In the genomic region with DNA sequence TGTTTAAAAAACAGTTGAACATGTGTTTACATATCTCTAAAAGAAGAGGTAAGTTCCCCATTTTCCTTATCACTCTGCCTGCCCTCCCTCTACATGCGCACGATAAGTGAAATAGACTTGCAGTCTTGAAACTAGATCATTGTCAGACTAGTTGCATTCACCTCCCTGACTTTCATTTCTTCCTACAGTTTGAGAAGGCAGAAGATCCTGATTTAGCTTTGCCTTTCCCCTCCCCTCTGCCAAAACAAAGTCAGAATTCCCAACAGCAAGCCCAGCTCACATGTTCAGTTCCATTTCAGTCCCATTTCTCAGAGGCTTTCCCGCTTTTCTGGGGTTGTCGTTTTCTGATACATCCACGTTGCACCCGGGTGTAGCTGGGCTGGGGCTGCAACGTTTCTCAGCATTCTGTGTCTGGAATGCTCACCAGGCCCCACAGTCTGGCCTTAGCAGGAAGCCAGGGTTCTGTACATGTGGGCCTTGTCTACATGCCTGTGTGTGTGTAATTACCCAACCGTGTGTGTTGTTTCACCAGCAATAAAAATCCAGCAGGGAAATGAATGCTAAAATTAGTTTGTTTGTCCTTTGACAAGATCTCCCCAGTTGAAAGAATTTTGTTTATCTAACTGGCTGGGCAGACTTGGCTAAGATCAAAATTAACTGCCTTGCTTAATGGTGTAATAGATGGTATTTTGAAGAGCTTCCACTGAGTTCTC, we compare ENCODE assay signal across 12 cellular contexts.
A peak's percentile ranks its signal among the peaks of the same experiment; 100 is the strongest.
DNase-seq lines count a peak whose midpoint lies in the region; ATAC-seq and TF ChIP-seq lines count a peak whose summit lies in the region.
"Had no signal": no experiment of that assay in that cellular context is flagged by ENCODE, and none has a peak within 500 bp of the region (broad histone marks: within the 10 kb centered on the region; RNA-seq: fewer than 3 reads in every experiment).

No MANE protein-coding gene starts in this region.

- no peak overlapping the region for H2AFZ ChIP-seq in hepatocyte

- H3K4me2 ChIP-seq in hepatocyte = peak overlapping the region; percentile 65

- H3K36me3 ChIP-seq in ascending aorta = peaks cover 14 to 34% of the 10 kb centered on the region in 2 donors
- no peaks in the 10 kb centered on the region for H3K36me3 ChIP-seq in hepatocyte (replicated peaks; ENCODE audit: insufficient read depth, low read depth)

- TF ChIP-seq CTCF in ascending aorta (IDR thresholded peaks at IDR 0.05) (no peak), hepatocyte (IDR thresholded peaks at IDR 0.05; ENCODE audit: poor library complexity) (no peak)

- no peaks in the 10 kb centered on the region for H3K9me2 ChIP-seq in hepatocyte (replicated peaks; ENCODE audit: insufficient read depth)

- DNase-seq in GM04504 (ENCODE audit: low read depth) = peak; percentile 61
- DNase-seq in ascending aorta (ENCODE audit: low spot score in 2 of 2) = peak in 1 of 2 donors; percentile 77
- peak; percentile 68 for DNase-seq in hepatocyte (ENCODE audit: low spot score)
- DNase-seq in sciatic nerve (ENCODE audit: low spot score) = no peak
- DNase-seq in NCI-H2196 (lab: John Stamatoyannopoulos, UW; ENCODE audit: unreplicated experiment) = no peak
- DNase-seq in hippocampal formation (lab: John Stamatoyannopoulos, UW) = no peak
- DNase-seq: activated CD4-positive, CD25-positive, alpha-beta regulatory T cell; activated naive CD8-positive, alpha-beta T cell treated with anti-CD3 and anti-CD28 coated beads for 36 hours; DMS 273 treated with DMSO at 0.1 percent for 48 hours; psoas muscle had no signal

- no peaks in the 10 kb centered on the region for H3K9me3 ChIP-seq in ascending aorta
- H3K9me3 ChIP-seq in hepatocyte (ENCODE audit: low read depth) = no peaks in the 10 kb centered on the region
- H3K9me3 ChIP-seq: psoas muscle had no signal

- H3K27ac ChIP-seq in ascending aorta (peak overlapping the region; percentile 54 to 67), hepatocyte (peak overlapping the region; percentile 95)
- H3K27ac ChIP-seq: psoas muscle had no signal

- peaks cover 9% of the 10 kb centered on the region for H3K79me2 ChIP-seq in hepatocyte

- intact Hi-C loops in ascending aorta (cut with DNase I) (no loop called here), sciatic nerve (cut with DNase I) (no loop called here)

- no peaks in the 10 kb centered on the region for H3K27me3 ChIP-seq in ascending aorta
- no peaks in the 10 kb centered on the region for H3K27me3 ChIP-seq in hepatocyte

- H3K4me3 ChIP-seq in ascending aorta (no peak overlapping the region), hepatocyte (no peak overlapping the region)
- H3K4me3 ChIP-seq: psoas muscle had no signal

- ATAC-seq in sciatic nerve (peak; percentile 42), GM21367 (IDR thresholded peaks at IDR 0.05; ENCODE audit: unreplicated experiment) (no peak), HG02973 (IDR thresholded peaks at IDR 0.05; ENCODE audit: unreplicated experiment) (no peak)

- peaks cover 29 to 53% of the 10 kb centered on the region in 2 donors for H3K4me1 ChIP-seq in ascending aorta
- peaks cover 68% of the 10 kb centered on the region for H3K4me1 ChIP-seq in hepatocyte (ENCODE audit: insufficient read depth)

- 40% methylated on average over 8 of the region's 8 CpGs for WGBS in hepatocyte (ENCODE audit: low lambda C conversion rate, missing lambda C conversion rate)

- no peaks in the 10 kb centered on the region for H4K20me1 ChIP-seq in hepatocyte (ENCODE audit: insufficient read depth, poor library complexity, severe bottlenecking)

Comparison
In these comparisons a context has a peak if more than half of its experiments do, and no peak if none do; other contexts are left out.
1. DNase-seq: peak in GM04504 (single experiment) and hepatocyte (single experiment); none in sciatic nerve (single experiment), NCI-H2196 (single experiment) and hippocampal formation (0 of 2).